Comparison of ENCODE assay signal across 21 cellular contexts in the genomic region with DNA sequence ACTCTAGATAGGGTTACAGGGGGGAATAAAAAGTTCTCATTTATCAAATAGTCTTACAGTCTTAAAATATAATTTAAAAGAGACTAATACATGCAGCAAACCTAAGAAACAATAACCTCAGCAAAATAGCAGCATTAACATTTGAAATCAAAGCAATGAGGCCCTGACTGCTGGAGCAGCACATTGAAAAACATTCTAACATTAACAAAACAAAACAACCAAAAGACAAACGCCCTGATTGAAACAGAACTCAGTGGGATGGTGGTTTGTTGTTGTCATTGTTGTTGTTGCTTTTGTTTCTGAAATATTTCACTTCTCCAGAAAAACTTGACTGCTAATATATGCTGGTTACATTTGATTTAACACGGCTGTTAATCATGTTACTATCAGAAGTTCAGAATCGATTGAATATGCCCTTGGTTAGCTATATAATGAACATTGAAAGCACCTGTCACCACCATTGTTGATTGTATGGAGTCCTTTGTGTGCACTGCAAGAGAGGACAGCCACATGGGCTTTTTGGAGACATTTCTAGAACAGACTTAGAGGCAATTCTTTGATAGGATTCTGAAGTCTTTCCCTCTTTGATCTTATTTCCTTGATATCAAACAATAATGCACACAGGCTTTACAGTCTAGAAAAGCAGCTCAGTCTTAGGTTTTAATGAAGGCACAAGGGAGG.
DNase-seq lines count a peak whose midpoint lies in the region; ATAC-seq and TF ChIP-seq lines count a peak whose summit lies in the region.
"Had no signal": no experiment of that assay in that cellular context is flagged by ENCODE, and none has a peak within 500 bp of the region (broad histone marks: within the 10 kb centered on the region; RNA-seq: fewer than 3 reads in every experiment).

No MANE protein-coding gene starts in this region.

- H3K27ac ChIP-seq in BLaER1 (peak overlapping the region; percentile 91), HUES48 (ENCODE audit: low read depth, low read length) (peak overlapping the region; percentile 93), iPS-20b (ENCODE audit: low read length) (peak overlapping the region; percentile 44), mammary epithelial cell (ENCODE audit: insufficient read depth, low read depth, low read length) (no peak overlapping the region)
- H3K27ac ChIP-seq: 22Rv1, RWPE1 had no signal

- ATAC-seq in WTC11: peak; percentile 85

- peaks cover 46% of the 10 kb centered on the region for H3K4me1 Mint-ChIP-seq in WTC11

- TF ChIP-seq CTCF in WTC11 (IDR thresholded peaks at IDR 0.05) (no peak), GM10248 (IDR thresholded peaks at IDR 0.05; ENCODE audit: control extremely low read depth, extremely low read depth, low read depth, missing control alignments) (no peak), mammary epithelial cell (conservative IDR thresholded peaks at IDR 0.05 in 1 of 2, IDR thresholded peaks at IDR 0.05 in 1 of 2; ENCODE audit: extremely low read depth in 1 of 2, insufficient read depth in 1 of 2, low read depth in 1 of 2, low read length in 2 of 2) (no peak)

- no peak overlapping the region for H2AFZ ChIP-seq in mammary epithelial cell (ENCODE audit: low read depth, low read length)

- DNase-seq in WTC11 (ENCODE audit: low spot score) (no peak), GM10248 (ENCODE audit: extremely low spot score) (no peak), NCI-H146 (lab: John Stamatoyannopoulos, UW) (no peak), mammary epithelial cell (no peak)
- DNase-seq: ACHN, BE2C, Calu3, DMS153, DND-41, HCEC 1CT, NCI-H1092 treated with DMSO at 0.1 percent for 48 hours, NCI-H1436, NCI-H1930, NCI-H446, NCI-H524 treated with DMSO at 0.1 percent for 48 hours, SHP77 had no signal

- H3K36me3 ChIP-seq in BLaER1 (no peaks in the 10 kb centered on the region), HUES48 (ENCODE audit: control insufficient read depth, insufficient read depth, low read length) (no peaks in the 10 kb centered on the region), iPS-20b (ENCODE audit: insufficient read depth, low read depth, low read length) (no peaks in the 10 kb centered on the region), mammary epithelial cell (ENCODE audit: insufficient read depth, low read length) (no peaks in the 10 kb centered on the region)
- H3K36me3 ChIP-seq: BE2C had no signal

- in situ Hi-C loops in mammary epithelial cell (cut with MboI; ENCODE audit: low sequenced_read_pairs in 2 of 2): no loop called here

- POLR2A ChIA-PET in WTC11 (lab: Charles Lee) (no interaction called here), GM10248 (lab: Yijun Ruan, JAX) (no interaction called here)

- 36% methylated on average over 3 of the region's 3 CpGs for WGBS in mammary epithelial cell (ENCODE audit: low coverage, missing lambda C conversion rate)

- CTCF ChIA-PET in WTC11 (lab: Charles Lee) (interaction anchor here (0.9 kb wide), 1 partner anchor 11 kb away, joined by 3 read pairs; no protein-coding TSS in a partner anchor), GM10248 (lab: Yijun Ruan, JAX) (interaction anchor here (2.1 kb wide), 1 partner anchor 20 kb away, joined by 4 read pairs; no protein-coding TSS in a partner anchor), mammary epithelial cell (lab: Charles Lee; ENCODE audit: low non-redundant PET) (no interaction called here)

- no peaks in the 10 kb centered on the region for H3K79me2 ChIP-seq in mammary epithelial cell (ENCODE audit: insufficient read depth, low read length)

- H3K4me2 ChIP-seq in BLaER1: 0 out of 2 replicates have a peak overlapping the region, but pooled peaks have one; percentile 84
- H3K4me2 ChIP-seq in mammary epithelial cell (ENCODE audit: insufficient read depth, low read depth, low read length): no peak overlapping the region

- H3K27me3 Mint-ChIP-seq in WTC11 (ENCODE audit: low read depth): no peaks in the 10 kb centered on the region; the same call in 1 of the 2 replicates

- dilution Hi-C loops in mammary epithelial cell (cut with HindIII; ENCODE audit: low sequenced_read_pairs): no loop called here

- H3K9ac ChIP-seq in BLaER1 (no peak overlapping the region), HUES48 (ENCODE audit: low read depth, low read length) (peak overlapping the region; percentile 11; the same call in 1 of the 2 replicates), iPS-20b (ENCODE audit: low read depth, low read length) (peak overlapping the region; percentile 22; the same call in 1 of the 2 replicates), mammary epithelial cell (ENCODE audit: insufficient read depth, low read length) (no peak overlapping the region)

- H3K27me3 ChIP-seq in BLaER1 (no peaks in the 10 kb centered on the region), HUES48 (ENCODE audit: control insufficient read depth, insufficient read depth, low read length) (no peaks in the 10 kb centered on the region), iPS-20b (ENCODE audit: insufficient read depth, low read length) (no peaks in the 10 kb centered on the region), mammary epithelial cell (ENCODE audit: insufficient read depth, low read length) (no peaks in the 10 kb centered on the region)
- H3K27me3 ChIP-seq: BE2C had no signal

- H4K20me1 ChIP-seq in BLaER1: no peaks in the 10 kb centered on the region
- H4K20me1 ChIP-seq in mammary epithelial cell (ENCODE audit: insufficient read depth, low read length): no peaks in the 10 kb centered on the region

- no TSS peak for BruUV-seq in mammary epithelial cell (replicated peaks; lab: Mats Ljungman, UMichigan)

- intact Hi-C loops in mammary epithelial cell (cut with micrococcal nuclease): no loop called here

- peak overlapping the region; percentile 5; the same call in 1 of the 2 replicates for H3K4me3 Mint-ChIP-seq in WTC11

- H3K4me1 ChIP-seq in BLaER1 (peaks cover 49% of the 10 kb centered on the region), HUES48 (ENCODE audit: control insufficient read depth, insufficient read depth, low read length) (peaks cover 26% of the 10 kb centered on the region), iPS-20b (ENCODE audit: insufficient read depth, low read length) (peaks cover 12% of the 10 kb centered on the region; the same call in 1 of the 2 replicates), mammary epithelial cell (ENCODE audit: insufficient read depth, low read length) (no peaks in the 10 kb centered on the region)
- H3K4me1 ChIP-seq: BE2C had no signal

- no peaks in the 10 kb centered on the region for H3K9me3 Mint-ChIP-seq in WTC11

- H3K27ac Mint-ChIP-seq in WTC11: peak overlapping the region; percentile 88

- H3K4me3 ChIP-seq in BLaER1: no peak overlapping the region
- H3K4me3 ChIP-seq in HUES48 (ENCODE audit: low read depth, low read length): peak overlapping the region; percentile 18; the same call in 1 of the 2 replicates
- H3K4me3 ChIP-seq in iPS-20b (ENCODE audit: low read length): no peak overlapping the region
- H3K4me3 ChIP-seq in mammary epithelial cell (replicated peaks in 1 of 3; ENCODE audit: insufficient read depth in 1 of 3, low read depth in 2 of 3, low read length in 3 of 3): no peak overlapping the region

- peaks cover 2% of the 10 kb centered on the region; the same call in 1 of the 2 replicates for H3K36me3 Mint-ChIP-seq in WTC11

- peaks cover 7% of the 10 kb centered on the region; the same call in 1 of the 2 replicates for H3K9me3 ChIP-seq in BLaER1
- H3K9me3 ChIP-seq in HUES48 (ENCODE audit: control insufficient read depth, insufficient read depth, low read length): no peaks in the 10 kb centered on the region
- H3K9me3 ChIP-seq in iPS-20b (ENCODE audit: insufficient read depth, low read depth, low read length): 0 out of 2 replicates have a peak, but pooled peaks cover 3% of the 10 kb centered on the region
- no peaks in the 10 kb centered on the region for H3K9me3 ChIP-seq in mammary epithelial cell (replicated peaks; ENCODE audit: insufficient read depth, low read length)
- H3K9me3 ChIP-seq: BE2C had no signal

TF ChIP-seq in WTC11, 78 proteins besides CTCF, POLR2A, EP300 and RAD21:
- TF ChIP-seq, protein P1, sequence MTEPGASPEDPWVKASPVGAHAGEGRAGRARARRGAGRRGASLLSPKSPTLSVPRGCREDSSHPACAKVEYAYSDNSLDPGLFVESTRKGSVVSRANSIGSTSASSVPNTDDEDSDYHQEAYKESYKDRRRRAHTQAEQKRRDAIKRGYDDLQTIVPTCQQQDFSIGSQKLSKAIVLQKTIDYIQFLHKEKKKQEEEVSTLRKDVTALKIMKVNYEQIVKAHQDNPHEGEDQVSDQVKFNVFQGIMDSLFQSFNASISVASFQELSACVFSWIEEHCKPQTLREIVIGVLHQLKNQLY (CRISPR knock-in tag; IDR thresholded peaks at IDR 0.05): no peak
- TF ChIP-seq FOXK1 (CRISPR knock-in tag; IDR thresholded peaks at IDR 0.05): peak; percentile 17; the same call in 1 of the 2 replicates
- TF ChIP-seq, protein P2, sequence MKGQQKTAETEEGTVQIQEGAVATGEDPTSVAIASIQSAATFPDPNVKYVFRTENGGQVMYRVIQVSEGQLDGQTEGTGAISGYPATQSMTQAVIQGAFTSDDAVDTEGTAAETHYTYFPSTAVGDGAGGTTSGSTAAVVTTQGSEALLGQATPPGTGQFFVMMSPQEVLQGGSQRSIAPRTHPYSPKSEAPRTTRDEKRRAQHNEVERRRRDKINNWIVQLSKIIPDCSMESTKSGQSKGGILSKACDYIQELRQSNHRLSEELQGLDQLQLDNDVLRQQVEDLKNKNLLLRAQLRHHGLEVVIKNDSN (CRISPR knock-in tag; IDR thresholded peaks at IDR 0.05): no peak
TF ChIP-seq in WTC11: peak in this region for 1.

Comparison
In these comparisons a context has a peak if more than half of its experiments do, and no peak if none do; other contexts are left out.
1. H3K9ac ChIP-seq: peak in HUES48 (single experiment) and iPS-20b (single experiment); none in BLaER1 (single experiment) and mammary epithelial cell (single experiment).